ENCODE assay signal across 9 cellular contexts in genomic region chr18:23357992-23358594, GRCh38.
DNase-seq lines count a peak whose midpoint lies in the region; ATAC-seq and TF ChIP-seq lines count a peak whose summit lies in the region.
"Had no signal": no experiment of that assay in that cellular context is flagged by ENCODE, and none has a peak within 500 bp of the region (broad histone marks: within the 10 kb centered on the region; RNA-seq: fewer than 3 reads in every experiment).

No MANE protein-coding gene starts in this region.

- no peaks in the 10 kb centered on the region for H3K36me3 ChIP-seq in breast epithelium
- H3K36me3 ChIP-seq in mammary epithelial cell (ENCODE audit: insufficient read depth, low read length): no peaks in the 10 kb centered on the region
- no peaks in the 10 kb centered on the region for H3K36me3 ChIP-seq in gastroesophageal sphincter

- H3K27ac Mint-ChIP-seq in nephron: peak overlapping the region; percentile 67 to 86 (median 78)

- H3K4me3 Mint-ChIP-seq in nephron: peak overlapping the region in 2 of 3 experiments; percentile 32 to 59

- H3K27me3 Mint-ChIP-seq in nephron (ENCODE audit: low read depth): peaks cover 4% of the 10 kb centered on the region

- ATAC-seq in gastroesophageal sphincter: peak; percentile 27
- ATAC-seq in GM18519 (IDR thresholded peaks at IDR 0.05; ENCODE audit: low FRiP score, unreplicated experiment): no peak

- H3K9me3 Mint-ChIP-seq in nephron: no peaks in the 10 kb centered on the region
- H3K9me3 Mint-ChIP-seq: IgD-negative memory B cell had no signal

- peaks cover 18% of the 10 kb centered on the region for H3K36me3 Mint-ChIP-seq in nephron (ENCODE audit: low read depth)

- no peaks in the 10 kb centered on the region for H3K79me2 ChIP-seq in mammary epithelial cell (ENCODE audit: insufficient read depth, low read length)

- H3K9ac ChIP-seq in mammary epithelial cell (ENCODE audit: insufficient read depth, low read length): no peak overlapping the region

- BruUV-seq in mammary epithelial cell (replicated peaks; lab: Mats Ljungman, UMichigan): no TSS peak

- no peaks in the 10 kb centered on the region for H3K27me3 ChIP-seq in breast epithelium
- H3K27me3 ChIP-seq in mammary epithelial cell (ENCODE audit: insufficient read depth, low read length): no peaks in the 10 kb centered on the region
- no peaks in the 10 kb centered on the region for H3K27me3 ChIP-seq in gastroesophageal sphincter

- H3K4me3 ChIP-seq in breast epithelium (peak overlapping the region; percentile 8 to 35 (median 13)), mammary epithelial cell (replicated peaks in 1 of 3; ENCODE audit: insufficient read depth in 1 of 3, low read depth in 2 of 3, low read length in 3 of 3) (no peak overlapping the region), gastroesophageal sphincter (peak overlapping the region in 1 of 2 donors; percentile 23)

- no peak for TF ChIP-seq CTCF in breast epithelium (IDR thresholded peaks at IDR 0.05)
- TF ChIP-seq CTCF in mammary epithelial cell (conservative IDR thresholded peaks at IDR 0.05 in 1 of 2, IDR thresholded peaks at IDR 0.05 in 1 of 2; ENCODE audit: extremely low read depth in 1 of 2, insufficient read depth in 1 of 2, low read depth in 1 of 2, low read length in 2 of 2): no peak
- no peak for TF ChIP-seq CTCF in gastroesophageal sphincter (IDR thresholded peaks at IDR 0.05)
- TF ChIP-seq CTCF in nephron (IDR thresholded peaks at IDR 0.05; ENCODE audit: unreplicated experiment in 3 of 3): no peak

- intact Hi-C loops in breast epithelium (cut with DNase I; ENCODE audit: low total_unique reads): no loop called here
- intact Hi-C loops in mammary epithelial cell (cut with micrococcal nuclease): no loop called here

- in situ Hi-C loops in mammary epithelial cell (cut with MboI; ENCODE audit: low sequenced_read_pairs in 2 of 2): no loop called here

- CTCF ChIA-PET in mammary epithelial cell (lab: Charles Lee; ENCODE audit: low non-redundant PET): no interaction called here

- no peak for TF ChIP-seq POLR2A in breast epithelium (IDR thresholded peaks at IDR 0.05)
- TF ChIP-seq POLR2A in gastroesophageal sphincter (IDR thresholded peaks at IDR 0.05): no peak

- no peaks in the 10 kb centered on the region for H4K20me1 ChIP-seq in mammary epithelial cell (ENCODE audit: insufficient read depth, low read length)

- no peaks in the 10 kb centered on the region for H3K9me3 ChIP-seq in breast epithelium
- H3K9me3 ChIP-seq in mammary epithelial cell (replicated peaks; ENCODE audit: insufficient read depth, low read length): no peaks in the 10 kb centered on the region
- no peaks in the 10 kb centered on the region for H3K9me3 ChIP-seq in gastroesophageal sphincter

- dilution Hi-C loops in mammary epithelial cell (cut with HindIII; ENCODE audit: low sequenced_read_pairs): no loop called here

- DNase-seq in breast epithelium (ENCODE audit: low spot score in 2 of 2) (peak; percentile 28 to 56), mammary epithelial cell (no peak), foreskin melanocyte (no peak), SIG-M5 treated with dmso at 0.1 percent for 504 hours (lab: John Stamatoyannopoulos, UW; ENCODE audit: unreplicated experiment) (no peak), DMS 273 (lab: John Stamatoyannopoulos, UW; ENCODE audit: unreplicated experiment) (no peak)

- H2AFZ ChIP-seq in mammary epithelial cell (ENCODE audit: low read depth, low read length): no peak overlapping the region

- WGBS in mammary epithelial cell (ENCODE audit: low coverage, missing lambda C conversion rate): 100% methylated on average over 9 of the region's 13 CpGs
- WGBS in gastroesophageal sphincter (ENCODE audit: low coverage in 1 of 2), 2 donors: 3 to 46% methylated on average over 7 to 11 of the region's 13 CpGs

- H3K27ac ChIP-seq in breast epithelium (peak overlapping the region; percentile 79 to 90), mammary epithelial cell (ENCODE audit: insufficient read depth, low read depth, low read length) (no peak overlapping the region), gastroesophageal sphincter (peak overlapping the region; percentile 39 to 77 (median 69))

- peaks cover 5 to 16% of the 10 kb centered on the region in 2 donors for H3K4me1 ChIP-seq in breast epithelium
- H3K4me1 ChIP-seq in mammary epithelial cell (ENCODE audit: insufficient read depth, low read length): no peaks in the 10 kb centered on the region
- H3K4me1 ChIP-seq in gastroesophageal sphincter: peaks cover 3 to 35% (median 17%) of the 10 kb centered on the region in 3 donors

- H3K4me1 Mint-ChIP-seq in nephron: peaks cover 33% of the 10 kb centered on the region

- H3K4me2 ChIP-seq in mammary epithelial cell (ENCODE audit: insufficient read depth, low read depth, low read length): no peak overlapping the region

- TF ChIP-seq EP300 in gastroesophageal sphincter (IDR thresholded peaks at IDR 0.05): no peak

Comparison
In these comparisons a context has a peak if more than half of its experiments do, and no peak if none do; other contexts are left out.
1. DNase-seq: peak in breast epithelium (2 of 2); none in mammary epithelial cell (single experiment), foreskin melanocyte (single experiment), SIG-M5 treated with dmso at 0.1 percent for 504 hours (single experiment) and DMS 273 (single experiment).
2. H3K4me3 ChIP-seq: peak in breast epithelium (3 of 3); none in mammary epithelial cell (0 of 3).